Comparison of ENCODE assay signal across 22 cellular contexts in the genomic region with DNA sequence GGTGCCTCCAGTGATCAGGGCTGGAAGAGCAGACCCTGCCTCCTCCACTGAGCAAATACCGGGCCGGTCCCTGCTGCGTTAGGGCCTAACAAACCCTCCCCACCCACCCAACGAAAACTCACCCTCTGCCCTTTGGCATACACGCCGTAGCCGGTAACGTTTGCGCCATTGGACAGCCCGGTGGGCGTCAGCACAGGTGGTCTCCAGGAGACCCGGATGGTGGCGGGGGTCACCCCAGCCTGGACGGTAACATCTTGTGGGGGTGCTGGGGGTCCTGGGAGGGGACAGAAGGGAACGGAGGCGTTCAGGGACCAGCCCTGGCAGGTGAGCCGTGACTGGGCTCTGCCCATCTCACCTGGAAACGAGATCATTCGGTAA.
"Had no signal": no experiment of that assay in that cellular context is flagged by ENCODE, and none has a peak within 500 bp of the region (broad histone marks: within the 10 kb centered on the region; RNA-seq: fewer than 3 reads in every experiment).

No MANE protein-coding gene starts in this region.

- ATAC-seq: activated CD8-positive, alpha-beta T cell treated with anti-CD3 and anti-CD28 coated beads, Interleukin-2, amount 10 ng/mL, durations not matched to agents 7 days and 5 days; activated T-cell treated with anti-CD3 and anti-CD28 coated beads, Interleukin-2, amount 50 U/mL, for 4 hours; K562; WTC11 had no signal

- H3K4me3 ChIP-seq: K562, Peyer's patch had no signal

- H3K4me1 ChIP-seq: Peyer's patch had no signal

- H3K27me3 ChIP-seq: Peyer's patch had no signal

- H3K36me3 ChIP-seq: Peyer's patch had no signal

- H3K9me3 ChIP-seq: Peyer's patch had no signal

- DNase-seq: activated CD4-positive, alpha-beta T cell treated with anti-CD3 and anti-CD28 coated beads for 48 hours; activated CD4-positive, alpha-beta T cell treated with anti-CD3 and anti-CD28 coated beads, Interleukin-2, amount 50 U/mL, for 4 hours; activated CD4-positive, CD25-positive, alpha-beta regulatory T cell treated with anti-CD3 and anti-CD28 coated beads, Interleukin-2, amount 50 U/mL, for 72 hours; activated CD8-positive, alpha-beta T cell treated with anti-CD3 and anti-CD28 coated beads, Interleukin-2, amount 10 ng/mL, durations not matched to agents 7 days and 5 days; activated gamma-delta T cell treated with Interleukin-2 at 50 U/mL for 16 hours; activated naive CD8-positive, alpha-beta T cell treated with anti-CD3 and anti-CD28 coated beads for 36 hours; activated T-cell treated with anti-CD3 and anti-CD28 coated beads, Interleukin-2, amount 50 U/mL, for 4 hours; anterior cingulate cortex; Karpas-422; MM.1S; NCI-H1105; NCI-H1436; NCI-H1694 treated with DMSO at 0.1 percent for 48 hours; NCI-H2029 treated with DMSO at 0.1 percent for 48 hours; NCI-H510A treated with DMSO at 0.1 percent for 48 hours; NCI-H69; SHP77 treated with DMSO at 0.1 percent for 48 hours; T-helper 9 cell had no signal

- H3K27ac ChIP-seq: Peyer's patch, RWPE1 had no signal
